Comparison of ENCODE assay signal across 1 cellular context in the genomic region with DNA sequence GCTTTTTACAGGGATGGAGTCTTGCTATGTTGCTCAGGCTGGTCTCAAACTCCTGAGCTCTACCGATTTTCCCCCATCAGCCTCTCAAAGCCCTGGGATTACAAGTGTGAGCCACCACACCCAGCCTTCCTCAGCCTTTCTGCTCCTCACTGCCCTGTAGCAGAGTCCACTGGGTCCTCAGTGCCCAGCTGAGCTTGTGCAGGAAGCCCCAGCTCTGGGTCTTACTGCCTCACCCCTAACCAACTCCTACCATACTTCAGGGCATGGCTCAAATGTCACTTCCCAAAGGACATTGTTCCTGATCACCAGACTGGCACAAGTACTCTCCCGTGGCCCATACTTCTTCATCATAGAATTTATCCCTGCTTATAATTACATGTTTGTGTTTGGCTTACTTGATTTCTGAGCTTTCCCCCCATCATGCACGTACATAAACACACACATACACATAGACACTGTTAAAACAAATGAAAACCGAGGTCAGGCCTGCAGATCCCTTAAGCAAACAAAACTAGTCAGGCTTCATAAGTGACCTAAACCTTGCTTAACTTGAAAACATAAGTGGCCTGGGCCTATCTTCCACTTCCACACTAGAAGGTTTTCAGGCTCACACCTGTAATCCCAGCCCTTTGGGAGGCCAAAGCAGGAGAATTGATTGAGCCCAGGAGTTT.
TF ChIP-seq lines count a peak whose summit lies in the region.

No MANE protein-coding gene starts in this region.

TF ChIP-seq in IMR-90, 13 proteins besides CTCF, POLR2A, EP300 and RAD21:
- TF ChIP-seq RCOR1 (IDR thresholded peaks at IDR 0.05; ENCODE audit: insufficient replicate concordance, low read length) (no peak), RFX5 (IDR thresholded peaks at IDR 0.05; ENCODE audit: low read depth, low read length) (no peak), SMC3 (IDR thresholded peaks at IDR 0.05; ENCODE audit: low read depth, low read length) (no peak), NFE2L2 (IDR thresholded peaks at IDR 0.05; ENCODE audit: low read depth, low read length) (no peak), CHD1 (IDR thresholded peaks at IDR 0.05; ENCODE audit: low read depth, low read length) (no peak), CEBPB (IDR thresholded peaks at IDR 0.05; ENCODE audit: low read depth, low read length) (no peak), MAZ (IDR thresholded peaks at IDR 0.05; ENCODE audit: borderline replicate concordance, low read depth, low read length) (no peak), MAFK (IDR thresholded peaks at IDR 0.05; ENCODE audit: low read depth, low read length) (no peak), MXI1 (IDR thresholded peaks at IDR 0.05; ENCODE audit: borderline replicate concordance, low read depth, low read length) (no peak), BHLHE40 (IDR thresholded peaks at IDR 0.05; ENCODE audit: low read depth, low read length) (no peak), FOS (IDR thresholded peaks at IDR 0.05; ENCODE audit: low read depth, low read length) (no peak)
- TF ChIP-seq, protein P1, sequence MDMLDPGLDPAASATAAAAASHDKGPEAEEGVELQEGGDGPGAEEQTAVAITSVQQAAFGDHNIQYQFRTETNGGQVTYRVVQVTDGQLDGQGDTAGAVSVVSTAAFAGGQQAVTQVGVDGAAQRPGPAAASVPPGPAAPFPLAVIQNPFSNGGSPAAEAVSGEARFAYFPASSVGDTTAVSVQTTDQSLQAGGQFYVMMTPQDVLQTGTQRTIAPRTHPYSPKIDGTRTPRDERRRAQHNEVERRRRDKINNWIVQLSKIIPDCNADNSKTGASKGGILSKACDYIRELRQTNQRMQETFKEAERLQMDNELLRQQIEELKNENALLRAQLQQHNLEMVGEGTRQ (IDR thresholded peaks at IDR 0.05; ENCODE audit: low read depth, low read length) = no peak
- TF ChIP-seq, protein P2, sequence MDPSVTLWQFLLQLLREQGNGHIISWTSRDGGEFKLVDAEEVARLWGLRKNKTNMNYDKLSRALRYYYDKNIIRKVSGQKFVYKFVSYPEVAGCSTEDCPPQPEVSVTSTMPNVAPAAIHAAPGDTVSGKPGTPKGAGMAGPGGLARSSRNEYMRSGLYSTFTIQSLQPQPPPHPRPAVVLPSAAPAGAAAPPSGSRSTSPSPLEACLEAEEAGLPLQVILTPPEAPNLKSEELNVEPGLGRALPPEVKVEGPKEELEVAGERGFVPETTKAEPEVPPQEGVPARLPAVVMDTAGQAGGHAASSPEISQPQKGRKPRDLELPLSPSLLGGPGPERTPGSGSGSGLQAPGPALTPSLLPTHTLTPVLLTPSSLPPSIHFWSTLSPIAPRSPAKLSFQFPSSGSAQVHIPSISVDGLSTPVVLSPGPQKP (IDR thresholded peaks at IDR 0.05; ENCODE audit: borderline replicate concordance, low read depth, low read length) = no peak
